In genomic region chr2:150484006-150484405, GRCh38 we compare ENCODE assay signal across 1 cellular context.
TF ChIP-seq lines count a peak whose summit lies in the region.

No MANE protein-coding gene starts in this region.

TF ChIP-seq in GM23338, 12 proteins besides CTCF, POLR2A, EP300 and RAD21 (continued from another document):
- no peak for TF ChIP-seq REST (IDR thresholded peaks at IDR 0.05; ENCODE audit: unreplicated experiment)
